In the genomic region with DNA sequence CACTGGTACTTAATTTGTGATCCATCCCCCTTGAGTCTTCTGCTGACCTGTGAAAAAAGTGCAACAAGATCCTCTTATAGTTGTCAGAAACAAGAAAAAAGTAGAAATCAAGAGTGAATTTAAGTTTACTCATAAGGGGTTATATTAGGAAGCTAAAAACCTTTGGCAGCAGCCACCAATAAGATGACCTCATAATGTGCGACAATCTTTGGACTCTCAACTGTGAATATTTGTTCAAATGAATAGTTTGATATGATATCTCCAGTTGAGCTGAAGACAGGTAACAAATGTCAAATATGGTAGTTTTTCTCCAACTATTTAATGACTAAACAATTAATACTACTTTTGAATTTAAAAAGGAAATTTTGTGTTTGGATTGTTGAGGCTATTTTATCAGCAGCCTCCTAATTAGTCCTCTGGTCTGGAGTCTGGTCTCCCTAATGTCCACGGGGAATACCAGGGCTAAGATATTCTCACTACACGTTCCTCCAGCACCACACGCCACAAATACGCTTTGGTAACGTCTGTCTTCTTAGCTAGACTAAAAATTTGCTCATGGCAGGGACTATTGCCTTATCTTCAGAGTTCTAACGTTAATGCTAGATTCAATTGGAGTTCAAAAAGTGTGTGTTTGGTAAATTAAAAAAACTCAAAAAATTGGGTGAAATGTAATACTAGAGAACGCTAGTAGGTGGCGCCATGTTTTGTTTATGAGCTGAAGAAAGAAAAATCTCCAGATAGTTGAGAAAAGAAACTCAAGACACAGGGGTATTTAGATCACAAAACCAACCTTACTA, we compare ENCODE assay signal across 1 cellular context.
TF ChIP-seq lines count a peak whose summit lies in the region.

No MANE protein-coding gene starts in this region.

TF ChIP-seq in GM23338, 12 proteins besides CTCF, POLR2A, EP300 and RAD21 (continued from another document):
- TF ChIP-seq, protein P1, sequence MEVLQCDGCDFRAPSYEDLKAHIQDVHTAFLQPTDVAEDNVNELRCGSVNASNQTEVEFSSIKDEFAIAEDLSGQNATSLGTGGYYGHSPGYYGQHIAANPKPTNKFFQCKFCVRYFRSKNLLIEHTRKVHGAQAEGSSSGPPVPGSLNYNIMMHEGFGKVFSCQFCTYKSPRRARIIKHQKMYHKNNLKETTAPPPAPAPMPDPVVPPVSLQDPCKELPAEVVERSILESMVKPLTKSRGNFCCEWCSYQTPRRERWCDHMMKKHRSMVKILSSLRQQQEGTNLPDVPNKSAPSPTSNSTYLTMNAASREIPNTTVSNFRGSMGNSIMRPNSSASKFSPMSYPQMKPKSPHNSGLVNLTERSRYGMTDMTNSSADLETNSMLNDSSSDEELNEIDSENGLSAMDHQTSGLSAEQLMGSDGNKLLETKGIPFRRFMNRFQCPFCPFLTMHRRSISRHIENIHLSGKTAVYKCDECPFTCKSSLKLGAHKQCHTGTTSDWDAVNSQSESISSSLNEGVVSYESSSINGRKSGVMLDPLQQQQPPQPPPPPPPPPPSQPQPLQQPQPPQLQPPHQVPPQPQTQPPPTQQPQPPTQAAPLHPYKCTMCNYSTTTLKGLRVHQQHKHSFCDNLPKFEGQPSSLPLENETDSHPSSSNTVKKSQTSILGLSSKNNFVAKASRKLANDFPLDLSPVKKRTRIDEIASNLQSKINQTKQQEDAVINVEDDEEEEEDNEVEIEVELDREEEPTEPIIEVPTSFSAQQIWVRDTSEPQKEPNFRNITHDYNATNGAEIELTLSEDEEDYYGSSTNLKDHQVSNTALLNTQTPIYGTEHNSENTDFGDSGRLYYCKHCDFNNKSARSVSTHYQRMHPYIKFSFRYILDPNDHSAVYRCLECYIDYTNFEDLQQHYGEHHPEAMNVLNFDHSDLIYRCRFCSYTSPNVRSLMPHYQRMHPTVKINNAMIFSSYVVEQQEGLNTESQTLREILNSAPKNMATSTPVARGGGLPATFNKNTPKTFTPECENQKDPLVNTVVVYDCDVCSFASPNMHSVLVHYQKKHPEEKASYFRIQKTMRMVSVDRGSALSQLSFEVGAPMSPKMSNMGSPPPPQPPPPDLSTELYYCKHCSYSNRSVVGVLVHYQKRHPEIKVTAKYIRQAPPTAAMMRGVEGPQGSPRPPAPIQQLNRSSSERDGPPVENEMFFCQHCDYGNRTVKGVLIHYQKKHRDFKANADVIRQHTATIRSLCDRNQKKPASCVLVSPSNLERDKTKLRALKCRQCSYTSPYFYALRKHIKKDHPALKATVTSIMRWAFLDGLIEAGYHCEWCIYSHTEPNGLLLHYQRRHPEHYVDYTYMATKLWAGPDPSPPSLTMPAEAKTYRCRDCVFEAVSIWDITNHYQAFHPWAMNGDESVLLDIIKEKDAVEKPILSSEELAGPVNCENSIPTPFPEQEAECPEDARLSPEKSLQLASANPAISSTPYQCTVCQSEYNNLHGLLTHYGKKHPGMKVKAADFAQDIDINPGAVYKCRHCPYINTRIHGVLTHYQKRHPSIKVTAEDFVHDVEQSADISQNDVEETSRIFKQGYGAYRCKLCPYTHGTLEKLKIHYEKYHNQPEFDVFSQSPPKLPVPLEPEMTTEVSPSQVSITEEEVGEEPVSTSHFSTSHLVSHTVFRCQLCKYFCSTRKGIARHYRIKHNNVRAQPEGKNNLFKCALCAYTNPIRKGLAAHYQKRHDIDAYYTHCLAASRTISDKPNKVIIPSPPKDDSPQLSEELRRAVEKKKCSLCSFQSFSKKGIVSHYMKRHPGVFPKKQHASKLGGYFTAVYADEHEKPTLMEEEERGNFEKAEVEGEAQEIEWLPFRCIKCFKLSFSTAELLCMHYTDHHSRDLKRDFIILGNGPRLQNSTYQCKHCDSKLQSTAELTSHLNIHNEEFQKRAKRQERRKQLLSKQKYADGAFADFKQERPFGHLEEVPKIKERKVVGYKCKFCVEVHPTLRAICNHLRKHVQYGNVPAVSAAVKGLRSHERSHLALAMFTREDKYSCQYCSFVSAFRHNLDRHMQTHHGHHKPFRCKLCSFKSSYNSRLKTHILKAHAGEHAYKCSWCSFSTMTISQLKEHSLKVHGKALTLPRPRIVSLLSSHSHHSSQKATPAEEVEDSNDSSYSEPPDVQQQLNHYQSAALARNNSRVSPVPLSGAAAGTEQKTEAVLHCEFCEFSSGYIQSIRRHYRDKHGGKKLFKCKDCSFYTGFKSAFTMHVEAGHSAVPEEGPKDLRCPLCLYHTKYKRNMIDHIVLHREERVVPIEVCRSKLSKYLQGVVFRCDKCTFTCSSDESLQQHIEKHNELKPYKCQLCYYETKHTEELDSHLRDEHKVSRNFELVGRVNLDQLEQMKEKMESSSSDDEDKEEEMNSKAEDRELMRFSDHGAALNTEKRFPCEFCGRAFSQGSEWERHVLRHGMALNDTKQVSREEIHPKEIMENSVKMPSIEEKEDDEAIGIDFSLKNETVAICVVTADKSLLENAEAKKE (CRISPR knock-in tag; IDR thresholded peaks at IDR 0.05) = no peak
- TF ChIP-seq CREB1 (CRISPR knock-in tag; IDR thresholded peaks at IDR 0.05; ENCODE audit: low read depth) (no peak), ZNF331 (CRISPR knock-in tag; IDR thresholded peaks at IDR 0.05; ENCODE audit: low read depth) (no peak), EZH2phosphoT487 (IDR thresholded peaks at IDR 0.05; ENCODE audit: unreplicated experiment) (no peak)
- TF ChIP-seq, protein P2, sequence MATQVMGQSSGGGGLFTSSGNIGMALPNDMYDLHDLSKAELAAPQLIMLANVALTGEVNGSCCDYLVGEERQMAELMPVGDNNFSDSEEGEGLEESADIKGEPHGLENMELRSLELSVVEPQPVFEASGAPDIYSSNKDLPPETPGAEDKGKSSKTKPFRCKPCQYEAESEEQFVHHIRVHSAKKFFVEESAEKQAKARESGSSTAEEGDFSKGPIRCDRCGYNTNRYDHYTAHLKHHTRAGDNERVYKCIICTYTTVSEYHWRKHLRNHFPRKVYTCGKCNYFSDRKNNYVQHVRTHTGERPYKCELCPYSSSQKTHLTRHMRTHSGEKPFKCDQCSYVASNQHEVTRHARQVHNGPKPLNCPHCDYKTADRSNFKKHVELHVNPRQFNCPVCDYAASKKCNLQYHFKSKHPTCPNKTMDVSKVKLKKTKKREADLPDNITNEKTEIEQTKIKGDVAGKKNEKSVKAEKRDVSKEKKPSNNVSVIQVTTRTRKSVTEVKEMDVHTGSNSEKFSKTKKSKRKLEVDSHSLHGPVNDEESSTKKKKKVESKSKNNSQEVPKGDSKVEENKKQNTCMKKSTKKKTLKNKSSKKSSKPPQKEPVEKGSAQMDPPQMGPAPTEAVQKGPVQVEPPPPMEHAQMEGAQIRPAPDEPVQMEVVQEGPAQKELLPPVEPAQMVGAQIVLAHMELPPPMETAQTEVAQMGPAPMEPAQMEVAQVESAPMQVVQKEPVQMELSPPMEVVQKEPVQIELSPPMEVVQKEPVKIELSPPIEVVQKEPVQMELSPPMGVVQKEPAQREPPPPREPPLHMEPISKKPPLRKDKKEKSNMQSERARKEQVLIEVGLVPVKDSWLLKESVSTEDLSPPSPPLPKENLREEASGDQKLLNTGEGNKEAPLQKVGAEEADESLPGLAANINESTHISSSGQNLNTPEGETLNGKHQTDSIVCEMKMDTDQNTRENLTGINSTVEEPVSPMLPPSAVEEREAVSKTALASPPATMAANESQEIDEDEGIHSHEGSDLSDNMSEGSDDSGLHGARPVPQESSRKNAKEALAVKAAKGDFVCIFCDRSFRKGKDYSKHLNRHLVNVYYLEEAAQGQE (IDR thresholded peaks at IDR 0.05; ENCODE audit: unreplicated experiment) = no peak
- TF ChIP-seq, protein P3, sequence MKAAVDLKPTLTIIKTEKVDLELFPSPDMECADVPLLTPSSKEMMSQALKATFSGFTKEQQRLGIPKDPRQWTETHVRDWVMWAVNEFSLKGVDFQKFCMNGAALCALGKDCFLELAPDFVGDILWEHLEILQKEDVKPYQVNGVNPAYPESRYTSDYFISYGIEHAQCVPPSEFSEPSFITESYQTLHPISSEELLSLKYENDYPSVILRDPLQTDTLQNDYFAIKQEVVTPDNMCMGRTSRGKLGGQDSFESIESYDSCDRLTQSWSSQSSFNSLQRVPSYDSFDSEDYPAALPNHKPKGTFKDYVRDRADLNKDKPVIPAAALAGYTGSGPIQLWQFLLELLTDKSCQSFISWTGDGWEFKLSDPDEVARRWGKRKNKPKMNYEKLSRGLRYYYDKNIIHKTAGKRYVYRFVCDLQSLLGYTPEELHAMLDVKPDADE (IDR thresholded peaks at IDR 0.05) = no peak
